ENCODE assay signal across 8 cellular contexts in the genomic region with DNA sequence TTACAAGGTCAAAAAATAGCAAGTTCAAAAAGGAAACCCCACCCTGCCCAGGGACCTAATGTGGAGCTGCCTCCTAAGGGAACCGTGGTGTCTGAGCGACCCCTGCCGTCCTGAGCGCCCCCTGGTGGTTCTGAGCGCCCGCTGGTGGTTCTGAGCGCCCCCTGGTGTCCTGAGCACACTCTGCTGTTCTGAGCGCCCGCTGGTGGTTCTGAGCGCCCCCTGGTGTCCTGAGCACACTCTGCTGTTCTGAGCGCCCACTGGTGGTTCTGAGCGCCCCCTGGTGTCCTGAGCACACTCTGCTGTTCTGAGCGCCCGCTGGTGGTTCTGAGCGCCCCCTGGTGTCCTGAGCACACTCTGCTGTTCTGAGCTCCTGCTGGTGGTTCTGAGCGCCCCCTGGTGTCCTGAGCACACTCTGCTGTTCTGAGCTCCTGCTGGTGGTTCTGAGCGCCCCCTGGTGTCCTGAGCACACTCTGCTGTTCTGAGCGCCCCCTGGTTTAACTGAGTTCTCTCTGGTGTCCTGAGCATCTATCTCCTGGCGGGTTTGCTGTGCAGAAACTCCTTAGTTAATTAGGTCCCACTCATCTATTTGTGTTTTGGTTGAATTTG.
DNase-seq lines count a peak whose midpoint lies in the region; ATAC-seq and TF ChIP-seq lines count a peak whose summit lies in the region.
"Not testable (repeated sequence)": the region's sequence is repeated elsewhere in the genome, so short reads cannot be mapped to it uniquely, and the experiment has no call there.

No MANE protein-coding gene starts in this region.

- peak; percentile 17 for DNase-seq in GM10266 (ENCODE audit: extremely low spot score)
- DNase-seq in NCI-H69 (lab: John Stamatoyannopoulos, UW), result peak; percentile 13
- DNase-seq in activated CD4-positive, alpha-beta T cell treated with anti-CD3 and anti-CD28 coated beads, Interleukin-2, amount 50 U/mL, for 1 hour, result peak; percentile 53
- DNase-seq in activated naive CD4-positive, alpha-beta T cell treated with anti-CD3 and anti-CD28 coated beads, Interleukin-2, amount 50 U/mL, for 72 hours (ENCODE audit: low spot score in 2 of 2), result peak; percentile 81 to 92
- DNase-seq in heart right ventricle, result peak in 1 of 2 donors; percentile 14
- peak; percentile 20 to 51 for DNase-seq in stimulated activated CD4-positive, alpha-beta T cell treated with anti-CD3 and anti-CD28 coated beads, Interleukin-15, amount 100 ng/mL, for 1 hour (ENCODE audit: low read depth in 1 of 2, low spot score in 1 of 2)
- peak; percentile 41 to 73 for DNase-seq in upper lobe of left lung

- H3K9me3 Mint-ChIP-seq in activated naive CD4-positive, alpha-beta T cell treated with anti-CD3 and anti-CD28 coated beads, Interleukin-2, amount 50 U/mL, for 72 hours, result not testable (repeated sequence)

- intact Hi-C loops in heart right ventricle (cut with DNase I), result not testable (repeated sequence)

- H3K27me3 ChIP-seq in heart right ventricle, result peaks cover 0 to 30% (median 11%) of the 10 kb centered on the region in 7 donors
- H3K27me3 ChIP-seq in upper lobe of left lung, result not testable (repeated sequence)

- not testable (repeated sequence) for TF ChIP-seq POLR2A in upper lobe of left lung (IDR thresholded peaks at IDR 0.05)

- H3K36me3 ChIP-seq in heart right ventricle, upper lobe of left lung: not testable (repeated sequence)

- WGBS in heart right ventricle, 2 donors, result 43 to 47% methylated on average over 16 to 17 of the region's 19 CpGs
- 37 to 48% methylated on average over 8 to 10 of the region's 19 CpGs for WGBS in upper lobe of left lung, 2 donors

- peak; percentile 86 for TF ChIP-seq CTCF in GM10266 (IDR thresholded peaks at IDR 0.05; ENCODE audit: control insufficient read depth, insufficient read depth, low read depth, missing control alignments)
- TF ChIP-seq CTCF in heart right ventricle (IDR thresholded peaks at IDR 0.05), result peak in 6 of 9 donors; percentile 17 to 54 (median 32)
- TF ChIP-seq CTCF in upper lobe of left lung (IDR thresholded peaks at IDR 0.05), result peak in 3 of 6 experiments; percentile 16 to 43 (median 32)

- peak; percentile 75 for ATAC-seq in HG02642 (IDR thresholded peaks at IDR 0.05; ENCODE audit: poor library complexity, unreplicated experiment)
- peak; percentile 79 to 82 for ATAC-seq in activated naive CD4-positive, alpha-beta T cell treated with anti-CD3 and anti-CD28 coated beads, Interleukin-2, amount 50 U/mL, for 72 hours
- not testable (repeated sequence) for ATAC-seq in heart right ventricle; upper lobe of left lung (ENCODE audit: low FRiP score in 2 of 2)

- H3K4me1 ChIP-seq in heart right ventricle, upper lobe of left lung: not testable (repeated sequence)

- H3K27ac ChIP-seq in heart right ventricle, upper lobe of left lung: not testable (repeated sequence)

- H3K36me3 Mint-ChIP-seq in activated naive CD4-positive, alpha-beta T cell treated with anti-CD3 and anti-CD28 coated beads, Interleukin-2, amount 50 U/mL, for 72 hours, result not testable (repeated sequence)

- not testable (repeated sequence) for H3K9me3 ChIP-seq in heart right ventricle, upper lobe of left lung

- H3K4me3 ChIP-seq in heart right ventricle, upper lobe of left lung: not testable (repeated sequence)

- not testable (repeated sequence) for TF ChIP-seq EP300 in upper lobe of left lung (IDR thresholded peaks at IDR 0.05)

- H3K27ac Mint-ChIP-seq in activated naive CD4-positive, alpha-beta T cell treated with anti-CD3 and anti-CD28 coated beads, Interleukin-2, amount 50 U/mL, for 72 hours, result not testable (repeated sequence)
